ENCODE assay signal across 11 cellular contexts in genomic region chrY:18664559-18664958, GRCh38.
"Had no signal": no experiment of that assay in that cellular context is flagged by ENCODE, and none has a peak within 500 bp of the region (broad histone marks: within the 10 kb centered on the region; RNA-seq: fewer than 3 reads in every experiment).

No MANE protein-coding gene starts in this region.

- H3K27me3 ChIP-seq: breast epithelium, esophagus squamous epithelium, stomach had no signal

- H3K9me3 ChIP-seq: breast epithelium, esophagus squamous epithelium, stomach had no signal

- H3K4me1 ChIP-seq: breast epithelium, esophagus squamous epithelium, stomach had no signal

- DNase-seq: activated CD4-positive, alpha-beta T cell treated with anti-CD3 and anti-CD28 coated beads, Interleukin-2, amount 50 U/mL, for 4 hours; anterior cingulate cortex; esophagus squamous epithelium; foreskin fibroblast; left colon; naive B cell; retina; stimulated activated CD4-positive, alpha-beta T cell treated with anti-CD3 and anti-CD28 coated beads, Interleukin-4, amount 100 ng/mL, for 1 hour; stimulated activated CD8-positive, alpha-beta memory T cell treated with anti-CD3 and anti-CD28 coated beads, Interleukin-4, amount 100 ng/mL, for 48 hours; stomach had no signal

- H3K36me3 ChIP-seq: breast epithelium, esophagus squamous epithelium, stomach had no signal

- ATAC-seq: left colon had no signal

- H3K27ac ChIP-seq: breast epithelium, esophagus squamous epithelium, stomach had no signal

- H3K4me3 ChIP-seq: breast epithelium, esophagus squamous epithelium, stomach had no signal
